ENCODE assay signal across 8 cellular contexts in genomic region chrX:108537005-108537404, GRCh38.
DNase-seq lines count a peak whose midpoint lies in the region; ATAC-seq and TF ChIP-seq lines count a peak whose summit lies in the region.

No MANE protein-coding gene starts in this region.

- no peaks in the 10 kb centered on the region; the same call in none of the 2 replicates for H3K9me3 ChIP-seq in PC-9 (ENCODE audit: insufficient read depth, low read depth)
- no peaks in the 10 kb centered on the region for H3K9me3 ChIP-seq in fibroblast of lung (ENCODE audit: control insufficient read depth, insufficient read depth, low read depth, low read length)
- H3K9me3 ChIP-seq in gastrocnemius medialis: no peaks in the 10 kb centered on the region

- in situ Hi-C loops in gastrocnemius medialis (cut with MboI; ENCODE audit: low sequenced_read_pairs in 4 of 4): loop anchor here in 3 of 4 donors (5.0 to 25.0 kb wide), 3 partner anchors 310 to 325 kb away; no protein-coding TSS in a partner anchor

- DNase-seq in GM06990 (ENCODE audit: extremely low read depth, insufficient read length) (no peak), HS-5 (ENCODE audit: low read depth) (peak; percentile 1), PC-9 (peak; percentile 8 to 55), fibroblast of lung (ENCODE audit: low read depth in 2 of 2) (peak; percentile 19 to 54), gastrocnemius medialis (no peak), occipital lobe (lab: John Stamatoyannopoulos, UW) (no peak)

- intact Hi-C loops in PC-9 (cut with micrococcal nuclease; ENCODE audit: unreplicated experiment): loop anchor here (1.0 to 10.0 kb wide), 5 partner anchors 232 to 446 kb away; partner anchors contain the start of genes ATG4A and PSMD10
- intact Hi-C loops in gastrocnemius medialis (cut with DNase I; ENCODE audit: low total_unique reads): loop anchor here (2.0 kb wide), 2 partner anchors 240 to 312 kb away; no protein-coding TSS in a partner anchor

- H3K4me2 ChIP-seq in PC-9 (no peak overlapping the region), fibroblast of lung (ENCODE audit: extremely low read depth, insufficient read depth, low read length) (no peak overlapping the region)

- CTCF ChIA-PET in PC-9 (lab: Charles Lee): interaction anchor here (1.2 to 1.4 kb wide), 2 partner anchors 313 to 337 kb away, joined by 4 read pairs; no protein-coding TSS in a partner anchor

- H3K36me3 ChIP-seq in GM06990 (ENCODE audit: control insufficient read depth, insufficient read depth, low read length) (no peaks in the 10 kb centered on the region), PC-9 (ENCODE audit: low read depth) (no peaks in the 10 kb centered on the region), fibroblast of lung (ENCODE audit: control insufficient read depth, insufficient read depth, low read length) (no peaks in the 10 kb centered on the region), gastrocnemius medialis (no peaks in the 10 kb centered on the region)

- H3K9ac ChIP-seq in fibroblast of lung (ENCODE audit: insufficient read depth, low read length): no peak overlapping the region

- TF ChIP-seq CTCF in GM06990 (IDR thresholded peaks at IDR 0.05; ENCODE audit: insufficient read depth, low read length, poor library complexity, severe bottlenecking) (peak; percentile 71), PC-9 (conservative IDR thresholded peaks at IDR 0.05) (peak; percentile 92), fibroblast of lung (conservative IDR thresholded peaks at IDR 0.05 in 1 of 2, IDR thresholded peaks at IDR 0.05 in 1 of 2; ENCODE audit: low read depth in 1 of 2, low read length in 2 of 2) (peak; percentile 56 to 57), gastrocnemius medialis (IDR thresholded peaks at IDR 0.05 in 4 of 5, conservative IDR thresholded peaks at IDR 0.05 in 1 of 5) (peak; percentile 57 to 71 (median 62))

- no peaks in the 10 kb centered on the region for H3K9me2 ChIP-seq in PC-9 (ENCODE audit: insufficient read depth)

- ATAC-seq in GM21515 (IDR thresholded peaks at IDR 0.05; ENCODE audit: unreplicated experiment) (peak; percentile 89), gastrocnemius medialis (peak in 1 of 2 donors; percentile 69), HG02840 (IDR thresholded peaks at IDR 0.05; ENCODE audit: low FRiP score, unreplicated experiment) (no peak)

- H3K27ac ChIP-seq in PC-9: no peak overlapping the region
- H3K27ac ChIP-seq in fibroblast of lung (ENCODE audit: insufficient read depth, low read length): no peak overlapping the region
- H3K27ac ChIP-seq in gastrocnemius medialis: no peak overlapping the region

- no peak overlapping the region for H3K4me3 ChIP-seq in GM06990 (replicated peaks; ENCODE audit: low read depth, low read length)
- H3K4me3 ChIP-seq in PC-9: no peak overlapping the region
- H3K4me3 ChIP-seq in fibroblast of lung (replicated peaks in 1 of 4; ENCODE audit: control extremely low read depth in 1 of 4, insufficient read depth in 1 of 4, low read depth in 3 of 4, low read length in 4 of 4): no peak overlapping the region
- H3K4me3 ChIP-seq in gastrocnemius medialis: no peak overlapping the region

- POLR2A ChIA-PET in PC-9 (lab: Charles Lee; ENCODE audit: unreplicated experiment): no interaction called here

- no peaks in the 10 kb centered on the region for H3K4me1 ChIP-seq in PC-9 (replicated peaks; ENCODE audit: insufficient read depth)
- no peaks in the 10 kb centered on the region for H3K4me1 ChIP-seq in fibroblast of lung (ENCODE audit: control insufficient read depth, extremely low read depth, insufficient read depth, low read length)
- H3K4me1 ChIP-seq in gastrocnemius medialis: no peaks in the 10 kb centered on the region

- no peak for TF ChIP-seq POLR2A in gastrocnemius medialis (IDR thresholded peaks at IDR 0.05)

- no peaks in the 10 kb centered on the region for H3F3A ChIP-seq in PC-9 (ENCODE audit: insufficient read depth, low read depth)

- no TSS peak for BruUV-seq in PC-9 (replicated peaks; lab: Mats Ljungman, UMichigan)

- no peak overlapping the region for H2AFZ ChIP-seq in PC-9
- H2AFZ ChIP-seq in fibroblast of lung (ENCODE audit: low read length): no peak overlapping the region

- H3K27me3 ChIP-seq in GM06990 (replicated peaks; ENCODE audit: control insufficient read depth, insufficient read depth, low read length) (no peaks in the 10 kb centered on the region), PC-9 (ENCODE audit: insufficient read depth, low read depth) (no peaks in the 10 kb centered on the region), fibroblast of lung (ENCODE audit: control insufficient read depth, insufficient read depth, low read length) (no peaks in the 10 kb centered on the region), gastrocnemius medialis (no peaks in the 10 kb centered on the region)

- no peaks in the 10 kb centered on the region for H3K79me2 ChIP-seq in PC-9 (ENCODE audit: low read depth)
- no peaks in the 10 kb centered on the region for H3K79me2 ChIP-seq in fibroblast of lung (ENCODE audit: control insufficient read depth, insufficient read depth, low read length)

- H4K20me1 ChIP-seq in PC-9 (ENCODE audit: insufficient read depth) (no peaks in the 10 kb centered on the region), fibroblast of lung (ENCODE audit: control insufficient read depth, extremely low read depth, insufficient read depth, low read length) (no peaks in the 10 kb centered on the region)

Comparison
In these comparisons a context has a peak if more than half of its experiments do, and no peak if none do; other contexts are left out.
1. DNase-seq: peak in HS-5 (single experiment), PC-9 (2 of 2) and fibroblast of lung (2 of 2); none in GM06990 (single experiment), gastrocnemius medialis (0 of 2) and occipital lobe (single experiment).
2. Peak in every context shown above with its lines, with median percentiles within 50 percentile points of each other: CTCF ChIP-seq.